Comparison of ENCODE assay signal across 8 cellular contexts in the genomic region with DNA sequence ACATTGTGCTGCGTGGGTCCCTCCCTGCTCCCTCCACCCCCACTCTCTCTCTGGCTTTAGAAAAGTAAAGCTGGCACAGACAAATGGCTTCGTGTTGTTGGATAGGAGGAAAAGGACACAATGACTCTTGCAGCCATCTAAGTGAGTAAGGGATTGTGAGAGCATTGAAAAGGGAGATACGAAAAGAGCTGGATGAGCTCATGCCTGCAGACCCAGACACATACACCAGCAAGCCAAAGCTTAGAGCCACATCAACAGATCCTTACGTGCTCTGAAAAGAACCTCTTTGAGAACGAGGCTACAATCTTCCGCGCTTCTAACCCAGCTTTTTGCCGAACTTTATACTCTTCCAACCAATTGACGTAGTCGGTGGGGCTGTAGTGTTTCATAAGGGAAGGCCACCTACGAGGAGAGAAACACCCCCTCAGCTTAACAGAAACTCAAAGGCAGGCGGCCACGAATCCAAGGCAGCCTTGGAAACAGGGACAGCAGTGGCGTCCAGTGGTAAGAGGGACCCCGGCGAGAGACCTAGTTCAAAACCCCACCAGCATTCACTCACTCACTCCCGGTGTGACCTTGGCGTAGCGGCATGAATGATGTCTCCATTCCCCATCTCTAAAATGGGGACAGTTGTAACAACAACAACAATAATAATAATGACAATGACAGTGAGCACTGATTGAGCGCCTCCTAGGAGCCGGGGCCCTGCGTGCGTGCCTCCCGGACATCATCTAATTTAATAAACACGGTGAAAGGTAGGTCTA.
A peak's percentile ranks its signal among the peaks of the same experiment; 100 is the strongest.
DNase-seq lines count a peak whose midpoint lies in the region; TF ChIP-seq lines count a peak whose summit lies in the region.

No MANE protein-coding gene starts in this region.

- peak overlapping the region; percentile 91 for H3K27ac ChIP-seq in VCaP

- TF ChIP-seq CTCF in VCaP (conservative IDR thresholded peaks at IDR 0.05) (no peak), nephron progenitor cell (IDR thresholded peaks at IDR 0.05) (no peak)

- DNase-seq in NCI-H2107 treated with DMSO at 0.1 percent for 48 hours (lab: John Stamatoyannopoulos, UW; ENCODE audit: unreplicated experiment) (peak; percentile 10), NCI-H2107 (lab: John Stamatoyannopoulos, UW) (no peak), fibroblast of the conjunctiva (ENCODE audit: low read depth) (peak; percentile 5), nephron progenitor cell (no peak), NCI-H2196 treated with DMSO at 0.1 percent for 48 hours (lab: John Stamatoyannopoulos, UW; ENCODE audit: unreplicated experiment) (no peak), UCSD-AML1 (lab: John Stamatoyannopoulos, UW; ENCODE audit: unreplicated experiment) (no peak), SW 1271 (lab: John Stamatoyannopoulos, UW) (no peak)

- peaks cover 18% of the 10 kb centered on the region for H3K27me3 Mint-ChIP-seq in nephron progenitor cell (ENCODE audit: low read depth, poor library complexity)

- H3K27ac Mint-ChIP-seq in nephron progenitor cell: peak overlapping the region; percentile 93

- peaks cover 35% of the 10 kb centered on the region for H3K36me3 Mint-ChIP-seq in nephron progenitor cell (ENCODE audit: low read depth)

- H3K9me3 Mint-ChIP-seq in nephron progenitor cell: peaks cover 8% of the 10 kb centered on the region

- H3K4me3 Mint-ChIP-seq in nephron progenitor cell: peak overlapping the region; percentile 94

- H3K4me1 Mint-ChIP-seq in nephron progenitor cell: peaks cover 30% of the 10 kb centered on the region

Comparison
In these comparisons a context has a peak if more than half of its experiments do, and no peak if none do; other contexts are left out.
1. DNase-seq: peak in NCI-H2107 treated with DMSO at 0.1 percent for 48 hours (single experiment) and fibroblast of the conjunctiva (single experiment); none in NCI-H2107 (single experiment), nephron progenitor cell (single experiment), NCI-H2196 treated with DMSO at 0.1 percent for 48 hours (single experiment), UCSD-AML1 (single experiment) and SW 1271 (0 of 2).